Comparison of ENCODE assay signal across 1 cellular context in the genomic region with DNA sequence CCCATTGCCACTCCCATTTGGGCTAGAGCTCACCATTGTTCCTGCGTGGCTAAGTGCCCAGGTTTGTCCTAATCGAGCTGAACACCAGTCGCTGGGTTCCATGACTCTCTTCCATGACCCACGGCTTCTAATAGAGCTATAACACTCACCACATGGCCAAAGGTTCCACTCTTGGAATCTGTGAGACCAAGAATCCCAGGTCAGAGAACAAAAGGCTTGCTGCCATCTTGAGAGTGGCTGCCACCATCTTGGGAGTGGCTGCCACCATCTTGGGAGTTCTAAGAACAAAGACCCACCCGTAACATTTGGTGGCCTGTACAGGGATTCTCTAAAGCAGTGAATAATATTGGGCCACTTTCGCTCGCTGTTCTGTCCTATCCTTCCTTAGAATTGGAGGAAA.
TF ChIP-seq lines count a peak whose summit lies in the region.

No MANE protein-coding gene starts in this region.

TF ChIP-seq in K562, 482 proteins besides CTCF, POLR2A, EP300 and RAD21 (continued from another document and continues in another):
- TF ChIP-seq BACH1 (tag; IDR thresholded peaks at IDR 0.05) = peak; percentile 38; the same call in 1 of the 2 replicates
- no peak for TF ChIP-seq ZNF217 (CRISPR knock-in tag; IDR thresholded peaks at IDR 0.05)
- no peak for TF ChIP-seq PURB (CRISPR knock-in tag; IDR thresholded peaks at IDR 0.05; ENCODE audit: low read depth)
- TF ChIP-seq ZKSCAN1 (IDR thresholded peaks at IDR 0.05; ENCODE audit: low read depth, low read length) = no peak
- no peak for TF ChIP-seq PTRF (tag; IDR thresholded peaks at IDR 0.05)
- TF ChIP-seq, protein P1, sequence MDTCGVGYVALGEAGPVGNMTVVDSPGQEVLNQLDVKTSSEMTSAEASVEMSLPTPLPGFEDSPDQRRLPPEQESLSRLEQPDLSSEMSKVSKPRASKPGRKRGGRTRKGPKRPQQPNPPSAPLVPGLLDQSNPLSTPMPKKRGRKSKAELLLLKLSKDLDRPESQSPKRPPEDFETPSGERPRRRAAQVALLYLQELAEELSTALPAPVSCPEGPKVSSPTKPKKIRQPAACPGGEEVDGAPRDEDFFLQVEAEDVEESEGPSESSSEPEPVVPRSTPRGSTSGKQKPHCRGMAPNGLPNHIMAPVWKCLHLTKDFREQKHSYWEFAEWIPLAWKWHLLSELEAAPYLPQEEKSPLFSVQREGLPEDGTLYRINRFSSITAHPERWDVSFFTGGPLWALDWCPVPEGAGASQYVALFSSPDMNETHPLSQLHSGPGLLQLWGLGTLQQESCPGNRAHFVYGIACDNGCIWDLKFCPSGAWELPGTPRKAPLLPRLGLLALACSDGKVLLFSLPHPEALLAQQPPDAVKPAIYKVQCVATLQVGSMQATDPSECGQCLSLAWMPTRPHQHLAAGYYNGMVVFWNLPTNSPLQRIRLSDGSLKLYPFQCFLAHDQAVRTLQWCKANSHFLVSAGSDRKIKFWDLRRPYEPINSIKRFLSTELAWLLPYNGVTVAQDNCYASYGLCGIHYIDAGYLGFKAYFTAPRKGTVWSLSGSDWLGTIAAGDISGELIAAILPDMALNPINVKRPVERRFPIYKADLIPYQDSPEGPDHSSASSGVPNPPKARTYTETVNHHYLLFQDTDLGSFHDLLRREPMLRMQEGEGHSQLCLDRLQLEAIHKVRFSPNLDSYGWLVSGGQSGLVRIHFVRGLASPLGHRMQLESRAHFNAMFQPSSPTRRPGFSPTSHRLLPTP (IDR thresholded peaks at IDR 0.05; ENCODE audit: borderline replicate concordance, extremely low read depth, insufficient read length) = no peak
- TF ChIP-seq CSDE1 (IDR thresholded peaks at IDR 0.05) = peak in 1 of 2 experiments; percentile 88; a peak in 2 of 4 replicates
- TF ChIP-seq ZNF707 (CRISPR knock-in tag; conservative IDR thresholded peaks at IDR 0.05) = no peak
- TF ChIP-seq RCOR1 (IDR thresholded peaks at IDR 0.05; ENCODE audit: borderline replicate concordance in 1 of 2, low read depth in 2 of 2, low read length in 2 of 2) = no peak
- TF ChIP-seq, protein P2, sequence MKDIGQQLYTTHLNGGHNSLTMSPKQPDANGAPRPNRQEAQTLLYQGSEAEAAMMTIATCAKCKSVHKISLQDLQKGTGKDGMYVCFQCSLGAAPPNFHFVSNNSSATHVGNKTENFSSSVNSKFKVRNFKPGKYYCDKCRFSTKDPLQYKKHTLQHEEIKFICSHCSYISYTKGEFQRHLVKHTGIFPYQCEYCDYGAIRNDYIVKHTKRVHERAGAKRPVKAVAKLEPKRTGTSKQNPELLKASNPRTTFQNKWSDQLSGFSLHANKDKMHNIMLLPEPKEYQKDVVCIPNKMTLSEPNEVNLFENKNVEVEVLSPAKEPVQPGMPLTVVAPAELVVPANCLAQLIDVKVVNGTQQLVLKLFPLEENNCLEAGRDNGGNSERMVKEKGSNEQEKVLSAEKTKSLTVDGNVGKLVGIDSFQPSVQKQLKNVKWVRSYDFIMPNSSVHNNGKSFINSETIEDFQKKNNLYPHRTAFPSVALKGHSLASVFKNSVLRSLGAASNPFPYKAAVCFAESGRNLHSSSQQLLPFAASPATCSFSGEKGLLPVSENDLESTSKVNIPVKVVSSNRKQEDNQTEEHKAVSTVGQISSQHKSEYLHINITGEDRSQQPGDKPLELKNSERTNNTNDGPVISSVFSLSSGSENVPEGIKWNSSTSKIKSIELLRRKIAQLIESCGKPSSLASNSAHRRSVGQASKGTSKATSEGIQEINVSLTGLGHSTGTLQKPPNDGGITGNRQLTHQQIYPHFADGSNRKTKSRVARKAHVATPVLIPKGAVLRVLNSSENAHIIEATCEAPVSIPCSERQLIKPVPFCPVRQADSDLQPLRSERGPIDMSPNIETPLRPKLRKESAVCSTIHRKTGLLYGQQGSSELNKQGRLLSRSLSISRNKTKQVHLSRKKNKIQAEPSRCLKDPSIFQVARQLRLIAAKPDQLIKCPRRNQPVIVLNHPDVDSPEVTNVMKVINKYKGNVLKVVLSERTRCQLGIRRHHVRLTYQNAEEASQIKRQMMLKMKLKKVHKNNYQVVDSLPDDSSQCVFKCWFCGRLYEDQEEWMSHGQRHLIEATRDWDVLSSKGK (CRISPR knock-in tag; IDR thresholded peaks at IDR 0.05) = no peak
- peak; percentile 74 to 97 (median 85) for TF ChIP-seq YY1 (IDR thresholded peaks at IDR 0.05; ENCODE audit: borderline replicate concordance in 1 of 3, control insufficient read depth in 1 of 3, extremely low read depth in 1 of 3, insufficient read depth in 3 of 3, insufficient read length in 1 of 3, insufficient replicate concordance in 2 of 3, low read depth in 1 of 3, low read length in 2 of 3)
- no peak for TF ChIP-seq ZBTB1 (CRISPR knock-in tag; IDR thresholded peaks at IDR 0.05; ENCODE audit: borderline replicate concordance, low read depth)
- TF ChIP-seq ZNF347 (CRISPR knock-in tag; IDR thresholded peaks at IDR 0.05; ENCODE audit: low read depth) = no peak
- no peak for TF ChIP-seq TEAD4 (IDR thresholded peaks at IDR 0.05; ENCODE audit: low read length)
- TF ChIP-seq TEAD4 (CRISPR knock-in tag; IDR thresholded peaks at IDR 0.05; ENCODE audit: borderline replicate concordance) = no peak
- TF ChIP-seq ZNF121 (CRISPR knock-in tag; conservative IDR thresholded peaks at IDR 0.05) = no peak
- TF ChIP-seq NCOA1 (IDR thresholded peaks at IDR 0.05; ENCODE audit: low read depth) = no peak
- TF ChIP-seq ZNF444 (CRISPR knock-in tag; IDR thresholded peaks at IDR 0.05) = no peak
- TF ChIP-seq CEBPG (CRISPR knock-in tag; IDR thresholded peaks at IDR 0.05) = no peak
- no peak for TF ChIP-seq CEBPG (tag; conservative IDR thresholded peaks at IDR 0.05 in 1 of 2, IDR thresholded peaks at IDR 0.05 in 1 of 2)
- no peak for TF ChIP-seq ZNF75A (CRISPR knock-in tag; IDR thresholded peaks at IDR 0.05)
- no peak for TF ChIP-seq C11orf30 (IDR thresholded peaks at IDR 0.05; ENCODE audit: low read depth)
- TF ChIP-seq, protein P3, sequence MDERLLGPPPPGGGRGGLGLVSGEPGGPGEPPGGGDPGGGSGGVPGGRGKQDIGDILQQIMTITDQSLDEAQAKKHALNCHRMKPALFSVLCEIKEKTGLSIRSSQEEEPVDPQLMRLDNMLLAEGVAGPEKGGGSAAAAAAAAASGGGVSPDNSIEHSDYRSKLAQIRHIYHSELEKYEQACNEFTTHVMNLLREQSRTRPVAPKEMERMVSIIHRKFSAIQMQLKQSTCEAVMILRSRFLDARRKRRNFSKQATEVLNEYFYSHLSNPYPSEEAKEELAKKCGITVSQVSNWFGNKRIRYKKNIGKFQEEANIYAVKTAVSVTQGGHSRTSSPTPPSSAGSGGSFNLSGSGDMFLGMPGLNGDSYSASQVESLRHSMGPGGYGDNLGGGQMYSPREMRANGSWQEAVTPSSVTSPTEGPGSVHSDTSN (CRISPR knock-in tag; IDR thresholded peaks at IDR 0.05; ENCODE audit: low read depth) = no peak
- TF ChIP-seq, protein P3 (tag; conservative IDR thresholded peaks at IDR 0.05; ENCODE audit: low read depth) = no peak
- TF ChIP-seq HSF4 (CRISPR knock-in tag; IDR thresholded peaks at IDR 0.05; ENCODE audit: borderline replicate concordance) = no peak
- no peak for TF ChIP-seq ZNF668 (CRISPR knock-in tag; IDR thresholded peaks at IDR 0.05)
- TF ChIP-seq FUS (optimal IDR thresholded peaks at IDR 0.05; ENCODE audit: low read depth, low read length) = no peak
- TF ChIP-seq ETV1 (tag; conservative IDR thresholded peaks at IDR 0.05; ENCODE audit: low read depth) = no peak
- 0 out of 2 replicates have a peak, but pooled peaks have one; percentile 41 for TF ChIP-seq HDAC8 (tag; IDR thresholded peaks at IDR 0.05)
- no peak for TF ChIP-seq KAT7 (CRISPR knock-in tag; IDR thresholded peaks at IDR 0.05; ENCODE audit: borderline replicate concordance)
- TF ChIP-seq HDAC1 (IDR thresholded peaks at IDR 0.05) = no peak
- TF ChIP-seq, protein P4, sequence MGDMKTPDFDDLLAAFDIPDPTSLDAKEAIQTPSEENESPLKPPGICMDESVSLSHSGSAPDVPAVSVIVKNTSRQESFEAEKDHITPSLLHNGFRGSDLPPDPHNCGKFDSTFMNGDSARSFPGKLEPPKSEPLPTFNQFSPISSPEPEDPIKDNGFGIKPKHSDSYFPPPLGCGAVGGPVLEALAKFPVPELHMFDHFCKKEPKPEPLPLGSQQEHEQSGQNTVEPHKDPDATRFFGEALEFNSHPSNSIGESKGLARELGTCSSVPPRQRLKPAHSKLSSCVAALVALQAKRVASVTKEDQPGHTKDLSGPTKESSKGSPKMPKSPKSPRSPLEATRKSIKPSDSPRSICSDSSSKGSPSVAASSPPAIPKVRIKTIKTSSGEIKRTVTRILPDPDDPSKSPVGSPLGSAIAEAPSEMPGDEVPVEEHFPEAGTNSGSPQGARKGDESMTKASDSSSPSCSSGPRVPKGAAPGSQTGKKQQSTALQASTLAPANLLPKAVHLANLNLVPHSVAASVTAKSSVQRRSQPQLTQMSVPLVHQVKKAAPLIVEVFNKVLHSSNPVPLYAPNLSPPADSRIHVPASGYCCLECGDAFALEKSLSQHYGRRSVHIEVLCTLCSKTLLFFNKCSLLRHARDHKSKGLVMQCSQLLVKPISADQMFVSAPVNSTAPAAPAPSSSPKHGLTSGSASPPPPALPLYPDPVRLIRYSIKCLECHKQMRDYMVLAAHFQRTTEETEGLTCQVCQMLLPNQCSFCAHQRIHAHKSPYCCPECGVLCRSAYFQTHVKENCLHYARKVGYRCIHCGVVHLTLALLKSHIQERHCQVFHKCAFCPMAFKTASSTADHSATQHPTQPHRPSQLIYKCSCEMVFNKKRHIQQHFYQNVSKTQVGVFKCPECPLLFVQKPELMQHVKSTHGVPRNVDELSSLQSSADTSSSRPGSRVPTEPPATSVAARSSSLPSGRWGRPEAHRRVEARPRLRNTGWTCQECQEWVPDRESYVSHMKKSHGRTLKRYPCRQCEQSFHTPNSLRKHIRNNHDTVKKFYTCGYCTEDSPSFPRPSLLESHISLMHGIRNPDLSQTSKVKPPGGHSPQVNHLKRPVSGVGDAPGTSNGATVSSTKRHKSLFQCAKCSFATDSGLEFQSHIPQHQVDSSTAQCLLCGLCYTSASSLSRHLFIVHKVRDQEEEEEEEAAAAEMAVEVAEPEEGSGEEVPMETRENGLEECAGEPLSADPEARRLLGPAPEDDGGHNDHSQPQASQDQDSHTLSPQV (IDR thresholded peaks at IDR 0.05) = no peak
- TF ChIP-seq BRF1 (IDR thresholded peaks at IDR 0.05; ENCODE audit: borderline replicate concordance, extremely low read depth, insufficient read length) = no peak
- no peak for TF ChIP-seq EP400 (IDR thresholded peaks at IDR 0.05)
- no peak for TF ChIP-seq ZC3H8 (IDR thresholded peaks at IDR 0.05)
- TF ChIP-seq, protein P5, sequence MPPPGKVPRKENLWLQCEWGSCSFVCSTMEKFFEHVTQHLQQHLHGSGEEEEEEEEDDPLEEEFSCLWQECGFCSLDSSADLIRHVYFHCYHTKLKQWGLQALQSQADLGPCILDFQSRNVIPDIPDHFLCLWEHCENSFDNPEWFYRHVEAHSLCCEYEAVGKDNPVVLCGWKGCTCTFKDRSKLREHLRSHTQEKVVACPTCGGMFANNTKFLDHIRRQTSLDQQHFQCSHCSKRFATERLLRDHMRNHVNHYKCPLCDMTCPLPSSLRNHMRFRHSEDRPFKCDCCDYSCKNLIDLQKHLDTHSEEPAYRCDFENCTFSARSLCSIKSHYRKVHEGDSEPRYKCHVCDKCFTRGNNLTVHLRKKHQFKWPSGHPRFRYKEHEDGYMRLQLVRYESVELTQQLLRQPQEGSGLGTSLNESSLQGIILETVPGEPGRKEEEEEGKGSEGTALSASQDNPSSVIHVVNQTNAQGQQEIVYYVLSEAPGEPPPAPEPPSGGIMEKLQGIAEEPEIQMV (tag; conservative IDR thresholded peaks at IDR 0.05; ENCODE audit: low read depth) = no peak
- TF ChIP-seq, protein P6, sequence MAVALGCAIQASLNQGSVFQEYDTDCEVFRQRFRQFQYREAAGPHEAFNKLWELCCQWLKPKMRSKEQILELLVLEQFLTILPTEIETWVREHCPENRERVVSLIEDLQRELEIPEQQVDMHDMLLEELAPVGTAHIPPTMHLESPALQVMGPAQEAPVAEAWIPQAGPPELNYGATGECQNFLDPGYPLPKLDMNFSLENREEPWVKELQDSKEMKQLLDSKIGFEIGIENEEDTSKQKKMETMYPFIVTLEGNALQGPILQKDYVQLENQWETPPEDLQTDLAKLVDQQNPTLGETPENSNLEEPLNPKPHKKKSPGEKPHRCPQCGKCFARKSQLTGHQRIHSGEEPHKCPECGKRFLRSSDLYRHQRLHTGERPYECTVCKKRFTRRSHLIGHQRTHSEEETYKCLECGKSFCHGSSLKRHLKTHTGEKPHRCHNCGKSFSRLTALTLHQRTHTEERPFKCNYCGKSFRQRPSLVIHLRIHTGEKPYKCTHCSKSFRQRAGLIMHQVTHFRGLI (CRISPR knock-in tag; IDR thresholded peaks at IDR 0.05) = no peak
- TF ChIP-seq CREM (IDR thresholded peaks at IDR 0.05; ENCODE audit: low read depth) = no peak
- no peak for TF ChIP-seq ZSCAN29 (IDR thresholded peaks at IDR 0.05)
- TF ChIP-seq, protein P7, sequence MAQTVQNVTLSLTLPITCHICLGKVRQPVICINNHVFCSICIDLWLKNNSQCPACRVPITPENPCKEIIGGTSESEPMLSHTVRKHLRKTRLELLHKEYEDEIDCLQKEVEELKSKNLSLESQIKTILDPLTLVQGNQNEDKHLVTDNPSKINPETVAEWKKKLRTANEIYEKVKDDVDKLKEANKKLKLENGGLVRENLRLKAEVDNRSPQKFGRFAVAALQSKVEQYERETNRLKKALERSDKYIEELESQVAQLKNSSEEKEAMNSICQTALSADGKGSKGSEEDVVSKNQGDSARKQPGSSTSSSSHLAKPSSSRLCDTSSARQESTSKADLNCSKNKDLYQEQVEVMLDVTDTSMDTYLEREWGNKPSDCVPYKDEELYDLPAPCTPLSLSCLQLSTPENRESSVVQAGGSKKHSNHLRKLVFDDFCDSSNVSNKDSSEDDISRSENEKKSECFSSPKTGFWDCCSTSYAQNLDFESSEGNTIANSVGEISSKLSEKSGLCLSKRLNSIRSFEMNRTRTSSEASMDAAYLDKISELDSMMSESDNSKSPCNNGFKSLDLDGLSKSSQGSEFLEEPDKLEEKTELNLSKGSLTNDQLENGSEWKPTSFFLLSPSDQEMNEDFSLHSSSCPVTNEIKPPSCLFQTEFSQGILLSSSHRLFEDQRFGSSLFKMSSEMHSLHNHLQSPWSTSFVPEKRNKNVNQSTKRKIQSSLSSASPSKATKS (CRISPR knock-in tag; IDR thresholded peaks at IDR 0.05) = no peak
- no peak for TF ChIP-seq GATAD2A (IDR thresholded peaks at IDR 0.05)
- TF ChIP-seq, protein P8, sequence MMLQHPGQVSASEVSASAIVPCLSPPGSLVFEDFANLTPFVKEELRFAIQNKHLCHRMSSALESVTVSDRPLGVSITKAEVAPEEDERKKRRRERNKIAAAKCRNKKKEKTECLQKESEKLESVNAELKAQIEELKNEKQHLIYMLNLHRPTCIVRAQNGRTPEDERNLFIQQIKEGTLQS (IDR thresholded peaks at IDR 0.05) = no peak
- TF ChIP-seq, protein P8 (CRISPR knock-in tag; conservative IDR thresholded peaks at IDR 0.05) = no peak
- TF ChIP-seq SREBF1 (IDR thresholded peaks at IDR 0.05; ENCODE audit: borderline replicate concordance, low read depth, low read length) = no peak
- TF ChIP-seq DIDO1 (tag; IDR thresholded peaks at IDR 0.05; ENCODE audit: low read depth) = 0 out of 2 replicates have a peak, but pooled peaks have one; percentile 42
